ENCODE assay signal across 10 cellular contexts in genomic region chr20:58017237-58017969, GRCh38.
DNase-seq lines count a peak whose midpoint lies in the region; TF ChIP-seq lines count a peak whose summit lies in the region.
"Had no signal": no experiment of that assay in that cellular context is flagged by ENCODE, and none has a peak within 500 bp of the region (broad histone marks: within the 10 kb centered on the region; RNA-seq: fewer than 3 reads in every experiment).

No MANE protein-coding gene starts in this region.

- H3K27me3 ChIP-seq in WERI-Rb-1 (ENCODE audit: insufficient read depth, low read depth, severe bottlenecking), result no peaks in the 10 kb centered on the region

- no peak for TF ChIP-seq CTCF in AG09309 (IDR thresholded peaks at IDR 0.05; ENCODE audit: control insufficient read depth, insufficient read depth, low read depth, low read length, missing control alignments)
- no peak for TF ChIP-seq CTCF in WERI-Rb-1 (IDR thresholded peaks at IDR 0.05; ENCODE audit: low read depth, low read length)

- no peak overlapping the region for H3K27ac ChIP-seq in WERI-Rb-1

- H3K9me3 ChIP-seq in WERI-Rb-1 (ENCODE audit: severe bottlenecking), result no peaks in the 10 kb centered on the region
- H3K9me3 ChIP-seq: Caco-2 had no signal

- DNase-seq in AG09309 (ENCODE audit: low read depth), result peak; percentile 44
- peak; percentile 76 to 86 for DNase-seq in NCI-H526 (lab: John Stamatoyannopoulos, UW)
- peak; percentile 53 for DNase-seq in epidermal melanocyte (ENCODE audit: insufficient read length, low spot score)
- DNase-seq in mucosa of gallbladder (ENCODE audit: low spot score), result peak; percentile 88
- no peak for DNase-seq in NK-92 treated with Interleukin-12 subunit alpha and Interleukin-12 subunit beta, amount 100 ng/mL, for 24 hours (lab: John Stamatoyannopoulos, UW)
- no peak for DNase-seq in NCI-H1694 (lab: John Stamatoyannopoulos, UW)
- no peak for DNase-seq in WERI-Rb-1
- no peak for DNase-seq in DMS 273 treated with DMSO at 0.1 percent for 48 hours (lab: John Stamatoyannopoulos, UW)
- DNase-seq: KG1 had no signal

- H3K36me3 ChIP-seq in WERI-Rb-1, result no peaks in the 10 kb centered on the region

- H3K4me3 ChIP-seq in AG09309 (ENCODE audit: control insufficient read depth, low read depth, low read length) (no peak overlapping the region), WERI-Rb-1 (ENCODE audit: low read depth, low read length) (no peak overlapping the region)

Comparison
In these comparisons a context has a peak if more than half of its experiments do, and no peak if none do; other contexts are left out.
1. DNase-seq: peak in AG09309 (single experiment), NCI-H526 (2 of 2), epidermal melanocyte (single experiment) and mucosa of gallbladder (single experiment); none in NK-92 treated with Interleukin-12 subunit alpha and Interleukin-12 subunit beta, amount 100 ng/mL, for 24 hours (single experiment), NCI-H1694 (single experiment), WERI-Rb-1 (single experiment) and DMS 273 treated with DMSO at 0.1 percent for 48 hours (single experiment).